Comparison of ENCODE assay signal across 1 cellular context in the genomic region with DNA sequence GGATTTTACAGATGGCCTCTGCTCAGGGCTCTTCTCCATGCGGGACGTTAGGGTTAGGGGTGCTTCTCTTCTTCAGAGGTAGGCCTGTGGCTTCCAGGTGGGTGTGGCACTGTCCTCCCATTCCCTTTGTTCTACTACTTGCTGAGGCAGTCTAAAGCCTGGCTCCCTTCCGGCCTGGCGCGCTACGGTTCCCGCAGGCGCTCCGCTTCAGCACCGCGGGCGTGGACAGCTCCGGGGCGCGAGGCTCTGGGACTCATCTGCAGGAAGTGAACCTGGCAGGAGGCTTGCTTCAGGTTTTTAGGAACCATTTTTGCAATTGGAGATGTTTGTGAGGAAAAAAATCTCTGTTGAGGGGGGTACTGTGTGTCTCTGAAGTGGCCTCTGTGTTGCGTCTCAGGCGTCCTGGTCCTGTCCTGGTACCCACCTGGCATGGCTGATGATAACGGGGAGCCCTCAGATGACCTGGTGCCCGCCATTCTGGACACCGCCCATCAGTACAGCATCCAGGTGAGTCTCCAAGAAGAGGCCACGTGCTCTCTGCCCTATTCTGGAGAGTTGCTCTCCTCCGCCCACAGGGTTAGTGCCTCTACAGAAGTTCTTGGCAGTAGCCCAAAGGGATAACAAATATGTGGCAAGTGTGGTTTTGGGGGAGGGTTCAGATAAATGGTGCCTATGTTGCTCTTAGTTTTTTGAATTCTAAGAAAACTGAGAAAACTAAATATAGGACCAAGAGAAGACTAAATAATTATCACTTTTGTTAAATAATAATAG.
TF ChIP-seq lines count a peak whose summit lies in the region.

No MANE protein-coding gene starts in this region.

TF ChIP-seq in K562, 482 proteins besides CTCF, POLR2A, EP300 and RAD21 (continued from another document):
- TF ChIP-seq, protein P1, sequence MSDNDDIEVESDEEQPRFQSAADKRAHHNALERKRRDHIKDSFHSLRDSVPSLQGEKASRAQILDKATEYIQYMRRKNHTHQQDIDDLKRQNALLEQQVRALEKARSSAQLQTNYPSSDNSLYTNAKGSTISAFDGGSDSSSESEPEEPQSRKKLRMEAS (CRISPR knock-in tag; IDR thresholded peaks at IDR 0.05), result peak; percentile 84
- TF ChIP-seq DNMT1 (IDR thresholded peaks at IDR 0.05), result no peak
- TF ChIP-seq SMAD3 (CRISPR knock-in tag; conservative IDR thresholded peaks at IDR 0.05), result no peak
- TF ChIP-seq CBFA2T3 (IDR thresholded peaks at IDR 0.05), result no peak
- TF ChIP-seq NUFIP1 (IDR thresholded peaks at IDR 0.05; ENCODE audit: partially characterized antibody), result no peak
- no peak for TF ChIP-seq RAD51 (IDR thresholded peaks at IDR 0.05; ENCODE audit: borderline replicate concordance, low read depth)
- no peak for TF ChIP-seq ZNF717 (CRISPR knock-in tag; IDR thresholded peaks at IDR 0.05)
- peak; percentile 75; the same call in 1 of the 2 replicates for TF ChIP-seq ZNF12 (CRISPR knock-in tag; IDR thresholded peaks at IDR 0.05)
- no peak for TF ChIP-seq ZNF431 (CRISPR knock-in tag; IDR thresholded peaks at IDR 0.05)
- TF ChIP-seq PPARD (CRISPR knock-in tag; IDR thresholded peaks at IDR 0.05), result no peak
- TF ChIP-seq ZNF124 (CRISPR knock-in tag; IDR thresholded peaks at IDR 0.05), result no peak
- TF ChIP-seq ESRRA (IDR thresholded peaks at IDR 0.05; ENCODE audit: borderline replicate concordance, low read depth), result no peak
- no peak for TF ChIP-seq ZFP30 (CRISPR knock-in tag; IDR thresholded peaks at IDR 0.05; ENCODE audit: borderline replicate concordance)
- TF ChIP-seq, protein P2, sequence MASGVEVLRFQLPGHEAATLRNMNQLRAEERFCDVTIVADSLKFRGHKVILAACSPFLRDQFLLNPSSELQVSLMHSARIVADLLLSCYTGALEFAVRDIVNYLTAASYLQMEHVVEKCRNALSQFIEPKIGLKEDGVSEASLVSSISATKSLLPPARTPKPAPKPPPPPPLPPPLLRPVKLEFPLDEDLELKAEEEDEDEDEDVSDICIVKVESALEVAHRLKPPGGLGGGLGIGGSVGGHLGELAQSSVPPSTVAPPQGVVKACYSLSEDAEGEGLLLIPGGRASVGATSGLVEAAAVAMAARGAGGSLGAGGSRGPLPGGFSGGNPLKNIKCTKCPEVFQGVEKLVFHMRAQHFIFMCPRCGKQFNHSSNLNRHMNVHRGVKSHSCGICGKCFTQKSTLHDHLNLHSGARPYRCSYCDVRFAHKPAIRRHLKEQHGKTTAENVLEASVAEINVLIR (CRISPR knock-in tag; IDR thresholded peaks at IDR 0.05), result 0 out of 2 replicates have a peak, but pooled peaks have one; percentile 14
- no peak for TF ChIP-seq HNRNPH1 (optimal IDR thresholded peaks at IDR 0.05; ENCODE audit: low read depth, low read length)
- TF ChIP-seq ZNF324 (CRISPR knock-in tag; IDR thresholded peaks at IDR 0.05), result no peak
- TF ChIP-seq RBM17 (IDR thresholded peaks at IDR 0.05; ENCODE audit: borderline replicate concordance, low read depth, low read length), result no peak
- TF ChIP-seq NFYB (IDR thresholded peaks at IDR 0.05; ENCODE audit: extremely low read depth, insufficient read length), result no peak
- TF ChIP-seq FUS (optimal IDR thresholded peaks at IDR 0.05; ENCODE audit: low read depth, low read length), result no peak
- TF ChIP-seq GABPA (tag; conservative IDR thresholded peaks at IDR 0.05; ENCODE audit: low read depth), result peak; percentile 65
- no peak for TF ChIP-seq ZNF444 (CRISPR knock-in tag; IDR thresholded peaks at IDR 0.05)
- TF ChIP-seq ZEB2 (IDR thresholded peaks at IDR 0.05), result no peak
- TF ChIP-seq, protein P3, sequence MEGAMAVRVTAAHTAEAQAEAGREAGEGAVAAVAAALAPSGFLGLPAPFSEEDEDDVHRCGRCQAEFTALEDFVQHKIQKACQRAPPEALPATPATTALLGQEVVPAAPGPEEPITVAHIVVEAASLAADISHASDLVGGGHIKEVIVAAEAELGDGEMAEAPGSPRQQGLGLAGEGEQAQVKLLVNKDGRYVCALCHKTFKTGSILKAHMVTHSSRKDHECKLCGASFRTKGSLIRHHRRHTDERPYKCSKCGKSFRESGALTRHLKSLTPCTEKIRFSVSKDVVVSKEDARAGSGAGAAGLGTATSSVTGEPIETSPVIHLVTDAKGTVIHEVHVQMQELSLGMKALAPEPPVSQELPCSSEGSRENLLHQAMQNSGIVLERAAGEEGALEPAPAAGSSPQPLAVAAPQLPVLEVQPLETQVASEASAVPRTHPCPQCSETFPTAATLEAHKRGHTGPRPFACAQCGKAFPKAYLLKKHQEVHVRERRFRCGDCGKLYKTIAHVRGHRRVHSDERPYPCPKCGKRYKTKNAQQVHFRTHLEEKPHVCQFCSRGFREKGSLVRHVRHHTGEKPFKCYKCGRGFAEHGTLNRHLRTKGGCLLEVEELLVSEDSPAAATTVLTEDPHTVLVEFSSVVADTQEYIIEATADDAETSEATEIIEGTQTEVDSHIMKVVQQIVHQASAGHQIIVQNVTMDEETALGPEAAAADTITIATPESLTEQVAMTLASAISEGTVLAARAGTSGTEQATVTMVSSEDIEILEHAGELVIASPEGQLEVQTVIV (CRISPR knock-in tag; IDR thresholded peaks at IDR 0.05; ENCODE audit: borderline replicate concordance), result no peak
